ENCODE assay signal across 13 cellular contexts in genomic region chr18:44871771-44872170, GRCh38.
DNase-seq lines count a peak whose midpoint lies in the region; ATAC-seq and TF ChIP-seq lines count a peak whose summit lies in the region.
"Had no signal": no experiment of that assay in that cellular context is flagged by ENCODE, and none has a peak within 500 bp of the region (broad histone marks: within the 10 kb centered on the region; RNA-seq: fewer than 3 reads in every experiment).

No MANE protein-coding gene starts in this region.

- BruUV-seq in A673 (replicated peaks; lab: Mats Ljungman, UMichigan): no TSS peak

- no peak overlapping the region for H3K4me3 Mint-ChIP-seq in activated naive CD8-positive, alpha-beta T cell treated with anti-CD3 and anti-CD28 coated beads, Interleukin-2, amount 50 U/mL, for 24 hours
- H3K4me3 Mint-ChIP-seq in T-helper 2 cell treated with Interferon-gamma antibody and Interleukin-4, amounts not matched to agents 5 μg/mL and 100 μg/mL, for 36 hours: no peak overlapping the region
- H3K4me3 Mint-ChIP-seq: HFFc6 had no signal

- CTCF ChIA-PET in A673 (lab: Charles Lee): no interaction called here

- DNase-seq in activated naive CD8-positive, alpha-beta T cell treated with anti-CD3 and anti-CD28 coated beads, Interleukin-2, amount 50 U/mL, for 24 hours: no peak
- DNase-seq in COLO668 (lab: John Stamatoyannopoulos, UW; ENCODE audit: unreplicated experiment) (no peak), A673 (ENCODE audit: low spot score) (no peak), Peyer's patch (no peak)
- no peak for DNase-seq in T-helper 2 cell treated with Interferon-gamma antibody and Interleukin-4, amounts not matched to agents 5 μg/mL and 100 μg/mL, for 36 hours (ENCODE audit: low spot score)
- DNase-seq: amniotic stem cell; HFFc6; NCI-H1417 treated with DMSO at 0.1 percent for 48 hours; NCI-H524 treated with DMSO at 0.1 percent for 48 hours; stimulated activated CD4-positive, alpha-beta T cell treated with anti-CD3 and anti-CD28 coated beads, Interleukin-4, amount 100 ng/mL, for 1 hour had no signal

- H3K27me3 Mint-ChIP-seq in activated naive CD8-positive, alpha-beta T cell treated with anti-CD3 and anti-CD28 coated beads, Interleukin-2, amount 50 U/mL, for 24 hours: peaks cover 8% of the 10 kb centered on the region
- no peaks in the 10 kb centered on the region for H3K27me3 Mint-ChIP-seq in T-helper 2 cell treated with Interferon-gamma antibody and Interleukin-4, amounts not matched to agents 5 μg/mL and 100 μg/mL, for 36 hours (ENCODE audit: low read depth)

- H3K27me3 ChIP-seq in A673 (replicated peaks; ENCODE audit: insufficient read depth, low read depth, low read length, poor library complexity) (no peaks in the 10 kb centered on the region), Peyer's patch (no peaks in the 10 kb centered on the region)

- intact Hi-C loops in A673 (cut with micrococcal nuclease; ENCODE audit: unreplicated experiment): no loop called here

- peaks cover 12% of the 10 kb centered on the region for H3K4me1 Mint-ChIP-seq in activated naive CD8-positive, alpha-beta T cell treated with anti-CD3 and anti-CD28 coated beads, Interleukin-2, amount 50 U/mL, for 24 hours
- H3K4me1 Mint-ChIP-seq in T-helper 2 cell treated with Interferon-gamma antibody and Interleukin-4, amounts not matched to agents 5 μg/mL and 100 μg/mL, for 36 hours (ENCODE audit: low read depth): peaks cover 7% of the 10 kb centered on the region

- POLR2A ChIA-PET in A673 (lab: Charles Lee; ENCODE audit: low non-redundant PET): no interaction called here

- TF ChIP-seq CTCF in A673 (conservative IDR thresholded peaks at IDR 0.05; ENCODE audit: low read depth, low read length): no peak
- TF ChIP-seq CTCF in Peyer's patch (IDR thresholded peaks at IDR 0.05): no peak

- no peak for TF ChIP-seq POLR2A in Peyer's patch (IDR thresholded peaks at IDR 0.05)

- peak; percentile 88 for ATAC-seq in GM18511 (IDR thresholded peaks at IDR 0.05; ENCODE audit: unreplicated experiment)
- peak; percentile 69 for ATAC-seq in GM21360 (IDR thresholded peaks at IDR 0.05; ENCODE audit: unreplicated experiment)
- peak; percentile 67 for ATAC-seq in HG03045 (IDR thresholded peaks at IDR 0.05; ENCODE audit: unreplicated experiment)
- peak; percentile 46 for ATAC-seq in activated naive CD8-positive, alpha-beta T cell treated with anti-CD3 and anti-CD28 coated beads, Interleukin-2, amount 50 U/mL, for 24 hours

- H3K4me3 ChIP-seq in A673 (ENCODE audit: low read depth, low read length, poor library complexity, severe bottlenecking) (no peak overlapping the region), Peyer's patch (no peak overlapping the region)

- no peaks in the 10 kb centered on the region for H3K9me3 ChIP-seq in A673 (ENCODE audit: low read depth, low read length, poor library complexity, severe bottlenecking)
- H3K9me3 ChIP-seq in Peyer's patch: no peaks in the 10 kb centered on the region

- no peaks in the 10 kb centered on the region for H3K36me3 ChIP-seq in A673 (ENCODE audit: insufficient read depth, low read length, poor library complexity, severe bottlenecking)
- H3K36me3 ChIP-seq in Peyer's patch: no peaks in the 10 kb centered on the region

- H3K27ac Mint-ChIP-seq in activated naive CD8-positive, alpha-beta T cell treated with anti-CD3 and anti-CD28 coated beads, Interleukin-2, amount 50 U/mL, for 24 hours: no peak overlapping the region
- H3K27ac Mint-ChIP-seq in T-helper 2 cell treated with Interferon-gamma antibody and Interleukin-4, amounts not matched to agents 5 μg/mL and 100 μg/mL, for 36 hours: no peak overlapping the region
- H3K27ac Mint-ChIP-seq: HFFc6 had no signal

- H3K4me1 ChIP-seq in A673 (ENCODE audit: insufficient read depth, low read length, poor library complexity, severe bottlenecking) (no peaks in the 10 kb centered on the region), Peyer's patch (no peaks in the 10 kb centered on the region)

- H3K36me3 Mint-ChIP-seq in activated naive CD8-positive, alpha-beta T cell treated with anti-CD3 and anti-CD28 coated beads, Interleukin-2, amount 50 U/mL, for 24 hours (ENCODE audit: low read depth): peaks cover 6% of the 10 kb centered on the region
- H3K36me3 Mint-ChIP-seq in T-helper 2 cell treated with Interferon-gamma antibody and Interleukin-4, amounts not matched to agents 5 μg/mL and 100 μg/mL, for 36 hours (ENCODE audit: low read depth): no peaks in the 10 kb centered on the region

- H3K9me3 Mint-ChIP-seq in activated naive CD8-positive, alpha-beta T cell treated with anti-CD3 and anti-CD28 coated beads, Interleukin-2, amount 50 U/mL, for 24 hours: no peaks in the 10 kb centered on the region
- no peaks in the 10 kb centered on the region for H3K9me3 Mint-ChIP-seq in T-helper 2 cell treated with Interferon-gamma antibody and Interleukin-4, amounts not matched to agents 5 μg/mL and 100 μg/mL, for 36 hours

- H3K27ac ChIP-seq in A673 (ENCODE audit: low read depth, low read length, poor library complexity, severe bottlenecking): no peak overlapping the region
- H3K27ac ChIP-seq in Peyer's patch: no peak overlapping the region
